In the genomic region with DNA sequence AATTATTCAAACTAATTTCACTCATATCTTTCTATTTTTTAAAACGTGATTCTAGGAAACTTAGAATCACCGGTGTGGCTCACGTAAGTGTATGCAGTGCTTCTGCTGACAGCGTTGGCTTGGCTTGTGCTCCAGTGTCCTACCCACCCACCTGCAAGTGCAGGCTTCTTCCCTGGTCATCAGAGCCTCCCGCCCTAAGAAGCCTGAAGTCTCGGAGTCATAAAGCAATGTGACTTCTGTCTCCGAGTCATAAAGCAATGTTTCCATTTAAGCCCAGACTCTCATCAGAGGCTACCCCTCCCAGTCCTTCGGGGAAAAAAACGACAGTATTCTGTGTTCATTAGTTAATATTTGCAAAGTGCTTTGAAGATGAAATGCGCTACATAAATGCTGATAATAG, we compare ENCODE assay signal across 27 cellular contexts.
"Had no signal": no experiment of that assay in that cellular context is flagged by ENCODE, and none has a peak within 500 bp of the region (broad histone marks: within the 10 kb centered on the region; RNA-seq: fewer than 3 reads in every experiment).

No MANE protein-coding gene starts in this region.

- DNase-seq: Kasumi-1, MG63, NCI-H1048, NCI-H1417, NCI-H1436, NCI-H1694, NCI-H187, NCI-H1930, NCI-H2029 treated with DMSO at 0.1 percent for 48 hours, NCI-H2081 treated with DMSO at 0.1 percent for 48 hours, NCI-H2107, NCI-H2171, NCI-H446, NCI-H510A treated with DMSO at 0.1 percent for 48 hours, NCI-H524 treated with DMSO at 0.1 percent for 48 hours, NCI-H526 treated with DMSO at 0.1 percent for 48 hours, NCI-H774, PC-9, SHP77, SIG-M5, SJCRH30 had no signal

- FAIRE-seq: RCC 7860 had no signal

- H3K27ac ChIP-seq: PC-9, RWPE1, SJCRH30, SK-N-MC had no signal

- H3K4me3 ChIP-seq: MG63, PC-9, SJCRH30, SK-N-MC had no signal

- H2AFZ ChIP-seq: PC-9 had no signal

- H3K9me3 ChIP-seq: MG63, SJCRH30 had no signal

- ATAC-seq: Panc1, Right ventricle myocardium inferior, SK-N-SH treated with all-trans-retinoic acid at 6 μM for 48 hours had no signal

- H3K4me1 ChIP-seq: SJCRH30 had no signal

- H3K4me2 ChIP-seq: PC-9 had no signal

- H3K27me3 ChIP-seq: SJCRH30 had no signal

- H3K36me3 ChIP-seq: MG63, SJCRH30 had no signal
